ENCODE assay signal across 8 cellular contexts in the genomic region with DNA sequence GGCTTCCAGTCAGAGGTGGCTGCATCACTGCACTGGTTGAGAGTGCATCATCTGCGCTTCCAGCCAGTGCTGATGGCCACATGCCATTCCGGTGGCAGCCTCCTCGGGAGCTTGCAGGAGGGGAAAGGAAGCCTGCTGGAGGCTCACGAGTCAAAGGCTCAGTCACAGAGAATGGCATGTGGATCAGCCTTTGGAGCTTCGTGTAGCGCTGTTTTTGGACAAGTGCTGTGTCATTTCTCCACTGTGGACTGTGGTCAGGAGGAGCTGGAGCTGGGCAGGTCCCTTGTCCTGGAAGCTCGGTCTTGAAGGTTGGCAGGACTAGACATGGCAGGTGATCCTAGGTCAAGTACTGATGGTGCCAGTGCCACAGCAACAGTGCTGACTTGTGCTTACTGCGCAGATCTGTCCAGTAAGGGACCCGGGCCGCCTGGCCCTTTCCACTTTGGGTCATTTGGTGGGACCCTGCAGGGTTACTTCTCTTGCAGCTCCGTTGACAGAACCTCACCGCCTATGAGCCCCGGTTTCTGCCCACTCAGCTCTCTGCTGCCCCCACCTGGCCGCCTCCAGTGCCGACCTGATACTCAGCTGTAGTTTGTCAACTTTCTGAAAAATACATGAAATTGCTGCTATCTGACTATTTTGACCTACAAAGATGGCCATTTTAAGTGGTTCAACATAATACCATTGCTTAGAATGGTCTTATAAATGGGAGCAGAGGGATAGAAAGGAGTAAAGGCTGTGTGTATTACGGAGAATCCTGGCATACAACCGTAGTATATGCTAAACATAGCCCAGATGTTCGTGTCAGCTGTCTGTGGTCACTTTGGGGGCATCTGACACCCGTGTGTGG. TPM values are rescaled to one million over a fixed set of nuclear protein-coding genes. Genes with fewer than 3 reads are reported as not detected.
A peak's percentile ranks its signal among the peaks of the same experiment; 100 is the strongest.
DNase-seq lines count a peak whose midpoint lies in the region; ATAC-seq, FAIRE-seq and TF ChIP-seq lines count a peak whose summit lies in the region.

No MANE protein-coding gene starts in this region.

- ATAC-seq in HG03095 (IDR thresholded peaks at IDR 0.05; ENCODE audit: unreplicated experiment): no peak

- FAIRE-seq in GM12891 (lab: Jason Lieb, UNC): peak; percentile 89

- H3K36me3 ChIP-seq in kidney epithelial cell (ENCODE audit: control insufficient read depth, insufficient read depth, low read length): no peaks in the 10 kb centered on the region

- H3K4me3 ChIP-seq in cardiac fibroblast (replicated peaks in 1 of 2; ENCODE audit: low read depth in 2 of 2, low read length in 2 of 2): no peak overlapping the region
- no peak overlapping the region for H3K4me3 ChIP-seq in kidney epithelial cell (ENCODE audit: low read depth, low read length)

- TF ChIP-seq POLR2A in GM12891 (IDR thresholded peaks at IDR 0.05; ENCODE audit: low read depth, low read length): no peak

- TF ChIP-seq CTCF in cardiac fibroblast (IDR thresholded peaks at IDR 0.05; ENCODE audit: low read depth, low read length) (peak; percentile 98), kidney epithelial cell (IDR thresholded peaks at IDR 0.05; ENCODE audit: insufficient read depth, low read length, poor library complexity, severe bottlenecking) (peak; percentile 98)

- DNase-seq in 8988T (peak; percentile 29), GM12891 (ENCODE audit: insufficient read length, low spot score) (peak; percentile 60), NCI-H146 (lab: John Stamatoyannopoulos, UW) (peak; percentile 58), cardiac fibroblast (ENCODE audit: low read depth in 2 of 2) (peak; percentile 72 to 78), kidney epithelial cell (ENCODE audit: low read depth) (no peak)
- peak; percentile 81 for DNase-seq in activated CD4-positive, CD25-positive, alpha-beta regulatory T cell treated with anti-CD3 and anti-CD28 coated beads, Interleukin-2, amount 50 U/mL, for 72 hours
- DNase-seq in stimulated activated CD4-positive, alpha-beta T cell treated with anti-CD3 and anti-CD28 coated beads, Interleukin-1b, Interleukin-23, amount 100 ng/mL, for 24 hours (ENCODE audit: low read depth in 4 of 4, low spot score in 1 of 4): peak; percentile 59 to 73 (median 69)

- H3K27me3 ChIP-seq in kidney epithelial cell (ENCODE audit: control insufficient read depth, insufficient read depth, low read length): no peaks in the 10 kb centered on the region

TF ChIP-seq in GM12891, 5 proteins besides CTCF, POLR2A, EP300 and RAD21:
- TF ChIP-seq PAX5 (IDR thresholded peaks at IDR 0.05; ENCODE audit: insufficient read depth, low read length, severe bottlenecking) (no peak), TAF1 (IDR thresholded peaks at IDR 0.05; ENCODE audit: low read depth, low read length) (no peak), POU2F2 (IDR thresholded peaks at IDR 0.05; ENCODE audit: low read depth, low read length) (no peak), POLR2AphosphoS5 (IDR thresholded peaks at IDR 0.05; ENCODE audit: low read depth, low read length) (no peak), SPI1 (IDR thresholded peaks at IDR 0.05; ENCODE audit: low read depth, low read length) (no peak)

RNA-seq across cellular contexts. Expression of a gene that starts 27.6 kb away (rescaled TPM):
- 0.04 TPM for polyA plus RNA-seq in GM12891 (2012; ENCODE audit: low read depth, missing spikeins)
- 1.2 TPM in 1 of 2 replicates, not detected in the other for total RNA-seq in kidney epithelial cell
